Comparison of ENCODE assay signal across 26 cellular contexts in genomic region chr1:112960381-112960780, GRCh38. TPM values are rescaled to one million over a fixed set of nuclear protein-coding genes. Genes with fewer than 3 reads are reported as not detected.
A peak's percentile ranks its signal among the peaks of the same experiment; 100 is the strongest.
DNase-seq lines count a peak whose midpoint lies in the region; TF ChIP-seq lines count a peak whose summit lies in the region.
"Had no signal": no experiment of that assay in that cellular context is flagged by ENCODE, and none has a peak within 500 bp of the region (broad histone marks: within the 10 kb centered on the region; RNA-seq: fewer than 3 reads in every experiment).

No MANE protein-coding gene starts in this region.

- DNase-seq in T-helper 1 cell, result no peak
- no peak for DNase-seq in CD4-positive, alpha-beta memory T cell
- DNase-seq in SK-N-MC (ENCODE audit: low read depth, low spot score), result no peak
- DNase-seq in glutamatergic neuron, result no peak
- DNase-seq in COLO668 (lab: John Stamatoyannopoulos, UW; ENCODE audit: unreplicated experiment), result no peak
- no peak for DNase-seq in HT-29 (ENCODE audit: low spot score)
- DNase-seq: activated CD8-positive, alpha-beta memory T cell treated with anti-CD3 and anti-CD28 coated beads for 24 hours; amygdala; caudate nucleus; dermis blood vessel endothelial cell; heart left ventricle; left ventricle myocardium superior; MM.1S; NCI-H1436 treated with DMSO at 0.1 percent for 48 hours; NCI-H526; PC-9; SIG-M5; stimulated activated CD4-positive, alpha-beta T cell treated with anti-CD3 and anti-CD28 coated beads, Interleukin-1b, Interleukin-23, amount 100 ng/mL, for 48 hours; stimulated activated naive CD8-positive, alpha-beta T cell treated with anti-CD3 and anti-CD28 coated beads, Interleukin-15, amount 100 ng/mL, for 72 hours; T-helper 2 cell had no signal

- H3K4me1 ChIP-seq in CD4-positive, alpha-beta memory T cell (ENCODE audit: insufficient read depth, low read length), result peaks cover 26% of the 10 kb centered on the region
- H3K4me1 ChIP-seq in iPS-20b (ENCODE audit: insufficient read depth, low read length), result peaks cover 14% of the 10 kb centered on the region; the same call in 1 of the 2 replicates

- H3K4me3 ChIP-seq in CD4-positive, alpha-beta memory T cell (ENCODE audit: low read length in 2 of 2), result no peak overlapping the region
- no peak overlapping the region for H3K4me3 ChIP-seq in SK-N-MC
- H3K4me3 ChIP-seq in iPS-20b (ENCODE audit: low read length), result peak overlapping the region; percentile 40; the same call in 1 of the 2 replicates
- H3K4me3 ChIP-seq: heart left ventricle, neural progenitor cell, PC-9, tibial nerve had no signal

- POLR2A ChIA-PET in CD4-positive, alpha-beta memory T cell (lab: Charles Lee; ENCODE audit: partially characterized antibody), result no interaction called here

- H3K9ac ChIP-seq in SK-N-MC (ENCODE audit: insufficient read length) (no peak overlapping the region), iPS-20b (ENCODE audit: low read depth, low read length) (no peak overlapping the region; the same call in 1 of the 2 replicates)
- H3K9ac ChIP-seq: neural progenitor cell had no signal

- no peaks in the 10 kb centered on the region for H3K27me3 Mint-ChIP-seq in T-helper 1 cell treated with Interleukin-12 subunit alpha and Interleukin-12 subunit beta and Interleukin-4 antibody, amounts not matched to agents 30 μg/mL and 1 μg/mL, for 36 hours (ENCODE audit: low read depth)
- no peaks in the 10 kb centered on the region for H3K27me3 Mint-ChIP-seq in CD4-positive, alpha-beta memory T cell
- H3K27me3 Mint-ChIP-seq in glutamatergic neuron (ENCODE audit: unreplicated experiment), result no peaks in the 10 kb centered on the region
- H3K27me3 Mint-ChIP-seq: B cell; stimulated activated naive CD8-positive, alpha-beta T cell treated with anti-CD3 and anti-CD28 coated beads, Interleukin-15, amount 100 ng/mL, for 72 hours had no signal

- no peak overlapping the region for H3K4me3 Mint-ChIP-seq in T-helper 1 cell treated with Interleukin-12 subunit alpha and Interleukin-12 subunit beta and Interleukin-4 antibody, amounts not matched to agents 30 μg/mL and 1 μg/mL, for 36 hours
- H3K4me3 Mint-ChIP-seq in CD4-positive, alpha-beta memory T cell, result peak overlapping the region in 1 of 8 donors; percentile 48
- H3K4me3 Mint-ChIP-seq in glutamatergic neuron (ENCODE audit: unreplicated experiment), result no peak overlapping the region
- H3K4me3 Mint-ChIP-seq: B cell, neural progenitor cell had no signal

- no peaks in the 10 kb centered on the region for H3K27me3 ChIP-seq in CD4-positive, alpha-beta memory T cell (ENCODE audit: insufficient read depth, low read length)
- H3K27me3 ChIP-seq in iPS-20b (ENCODE audit: insufficient read depth, low read length), result no peaks in the 10 kb centered on the region
- H3K27me3 ChIP-seq: heart left ventricle, neural progenitor cell, tibial nerve had no signal

- H3K4me1 Mint-ChIP-seq in T-helper 1 cell treated with Interleukin-12 subunit alpha and Interleukin-12 subunit beta and Interleukin-4 antibody, amounts not matched to agents 30 μg/mL and 1 μg/mL, for 36 hours (ENCODE audit: low read depth), result peaks cover 30% of the 10 kb centered on the region
- H3K4me1 Mint-ChIP-seq in CD4-positive, alpha-beta memory T cell, result peaks cover 30 to 58% (median 46%) of the 10 kb centered on the region in 4 donors
- peaks cover 6% of the 10 kb centered on the region for H3K4me1 Mint-ChIP-seq in glutamatergic neuron (ENCODE audit: low read depth, unreplicated experiment)

- H3K36me3 ChIP-seq in CD4-positive, alpha-beta memory T cell (ENCODE audit: insufficient read depth, low read length), result peaks cover 7% of the 10 kb centered on the region
- H3K36me3 ChIP-seq in SK-N-MC (ENCODE audit: insufficient read depth, low read length) (peaks cover 52% of the 10 kb centered on the region), iPS-20b (ENCODE audit: insufficient read depth, low read depth, low read length) (peaks cover 45% of the 10 kb centered on the region)

- no peak for TF ChIP-seq CTCF in glutamatergic neuron (IDR thresholded peaks at IDR 0.05; ENCODE audit: partially characterized antibody, unreplicated experiment)

- CTCF ChIA-PET in CD4-positive, alpha-beta memory T cell (lab: Charles Lee; ENCODE audit: partially characterized antibody), result interaction anchor here (1.3 kb wide), 1 partner anchor 112 kb away, joined by 3 read pairs; the partner anchor contains the start of gene LRIG2

- H3K9me3 Mint-ChIP-seq in T-helper 1 cell treated with Interleukin-12 subunit alpha and Interleukin-12 subunit beta and Interleukin-4 antibody, amounts not matched to agents 30 μg/mL and 1 μg/mL, for 36 hours, result no peaks in the 10 kb centered on the region
- H3K9me3 Mint-ChIP-seq in CD4-positive, alpha-beta memory T cell, result no peaks in the 10 kb centered on the region
- peaks cover 3% of the 10 kb centered on the region for H3K9me3 Mint-ChIP-seq in glutamatergic neuron (ENCODE audit: unreplicated experiment)
- H3K9me3 Mint-ChIP-seq: neural progenitor cell; stimulated activated naive CD8-positive, alpha-beta T cell treated with anti-CD3 and anti-CD28 coated beads, Interleukin-15, amount 100 ng/mL, for 72 hours had no signal

- intact Hi-C loops in CD4-positive, alpha-beta memory T cell (cut with micrococcal nuclease), result no loop called here

- peak overlapping the region; percentile 24 for H3K27ac Mint-ChIP-seq in T-helper 1 cell treated with Interleukin-12 subunit alpha and Interleukin-12 subunit beta and Interleukin-4 antibody, amounts not matched to agents 30 μg/mL and 1 μg/mL, for 36 hours
- H3K27ac Mint-ChIP-seq in CD4-positive, alpha-beta memory T cell, result peak overlapping the region in 4 of 7 donors; percentile 23 to 59 (median 32)
- H3K27ac Mint-ChIP-seq in glutamatergic neuron (ENCODE audit: unreplicated experiment), result no peak overlapping the region
- H3K27ac Mint-ChIP-seq: B cell had no signal

- H3K9me3 ChIP-seq in CD4-positive, alpha-beta memory T cell (ENCODE audit: control insufficient read depth in 1 of 2, low read length in 2 of 2), result no peaks in the 10 kb centered on the region
- H3K9me3 ChIP-seq in SK-N-MC (ENCODE audit: low read depth, low read length), result no peaks in the 10 kb centered on the region
- no peaks in the 10 kb centered on the region for H3K9me3 ChIP-seq in iPS-20b (ENCODE audit: insufficient read depth, low read depth, low read length)
- H3K9me3 ChIP-seq: tibial nerve had no signal

- H3K36me3 Mint-ChIP-seq in T-helper 1 cell treated with Interleukin-12 subunit alpha and Interleukin-12 subunit beta and Interleukin-4 antibody, amounts not matched to agents 30 μg/mL and 1 μg/mL, for 36 hours (ENCODE audit: low read depth), result peaks cover 24% of the 10 kb centered on the region
- peaks cover 25 to 31% of the 10 kb centered on the region in 2 donors for H3K36me3 Mint-ChIP-seq in CD4-positive, alpha-beta memory T cell
- no peaks in the 10 kb centered on the region for H3K36me3 Mint-ChIP-seq in glutamatergic neuron (ENCODE audit: unreplicated experiment)

- H3K27ac ChIP-seq in CD4-positive, alpha-beta memory T cell (ENCODE audit: low read depth, low read length), result no peak overlapping the region
- peak overlapping the region; percentile 61 for H3K27ac ChIP-seq in SK-N-MC
- H3K27ac ChIP-seq in iPS-20b (ENCODE audit: low read length), result no peak overlapping the region
- H3K27ac ChIP-seq: 22Rv1, neural progenitor cell, PC-9, tibial nerve had no signal

RNA-seq across cellular contexts. Expression of gene SLC16A1, which starts 4.4 kb away (rescaled TPM):
- total RNA-seq in CD4-positive, alpha-beta memory T cell, result 10 to 100 TPM in 1 of 2 experiments, 1 to 10 TPM in 1; 9.7 to 12.7 TPM
- 10 to 100 TPM in 1 of 2 donors, 1 to 10 TPM in 1; 10.0 to 14.8 TPM for polyA plus RNA-seq in CD4-positive, alpha-beta memory T cell
- total RNA-seq in glutamatergic neuron (ENCODE audit: unreplicated experiment), result 39.5 TPM
- 61.7 and 74.2 TPM in 2 replicates for total RNA-seq in HT-29 (2014; rRNA removed; shearing (Covaris generic))
